In the genomic region with DNA sequence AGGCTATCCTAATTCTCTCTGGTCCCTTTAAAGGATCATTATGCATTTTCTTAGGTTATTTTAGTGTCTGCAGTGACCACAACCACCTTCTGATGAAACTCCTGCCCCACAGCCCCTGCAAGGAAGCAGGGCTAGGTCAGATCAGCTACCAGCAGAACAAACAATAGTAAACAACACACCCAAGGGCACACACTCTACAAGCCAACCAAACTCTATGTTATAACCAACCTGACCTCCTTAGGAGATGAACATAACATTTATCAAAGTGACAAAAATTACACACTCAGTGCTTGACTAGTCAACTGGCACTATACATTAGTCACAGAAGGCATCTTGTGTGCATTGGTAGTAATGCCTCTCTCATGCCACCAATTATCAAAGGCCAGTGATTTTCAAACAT, we compare ENCODE assay signal across 11 cellular contexts. TPM values are rescaled to one million over a fixed set of nuclear protein-coding genes. Genes with fewer than 3 reads are reported as not detected.
A peak's percentile ranks its signal among the peaks of the same experiment; 100 is the strongest.
DNase-seq lines count a peak whose midpoint lies in the region; ATAC-seq, FAIRE-seq and TF ChIP-seq lines count a peak whose summit lies in the region.
"Had no signal": no experiment of that assay in that cellular context is flagged by ENCODE, and none has a peak within 500 bp of the region (broad histone marks: within the 10 kb centered on the region; RNA-seq: fewer than 3 reads in every experiment).

No MANE protein-coding gene starts in this region.

- POLR2A ChIA-PET in CD8-positive, alpha-beta memory T cell (lab: Charles Lee): interaction anchor here (0.7 to 0.8 kb wide), 3 partner anchors 18 to 111 kb away, joined by 3 to 9 read pairs (median 6); a partner anchor contains a TSS
- POLR2A ChIA-PET in OCI-LY7 (lab: Charles Lee) (interaction anchor here (0.6 to 1.8 kb wide), 4 partner anchors 14 to 510 kb away, joined by 3 to 9 read pairs (median 3); no protein-coding TSS in a partner anchor), SK-N-SH (lab: Yijun Ruan, JAX) (no interaction called here)

- H3K9me3 ChIP-seq in CD8-positive, alpha-beta memory T cell (ENCODE audit: low read length): no peaks in the 10 kb centered on the region
- H3K9me3 ChIP-seq in OCI-LY1 (ENCODE audit: low read length): no peaks in the 10 kb centered on the region
- H3K9me3 ChIP-seq in OCI-LY7 (ENCODE audit: low read length): no peaks in the 10 kb centered on the region
- no peaks in the 10 kb centered on the region for H3K9me3 ChIP-seq in SK-N-SH

- H3K36me3 Mint-ChIP-seq in CD8-positive, alpha-beta memory T cell: peaks cover 14 to 54% (median 22%) of the 10 kb centered on the region in 3 donors
- peaks cover 18% of the 10 kb centered on the region for H3K36me3 Mint-ChIP-seq in memory B cell

- TF ChIP-seq CTCF in OCI-LY1 (IDR thresholded peaks at IDR 0.05; ENCODE audit: low read length): no peak
- TF ChIP-seq CTCF in OCI-LY7 (conservative IDR thresholded peaks at IDR 0.05; ENCODE audit: low read length): no peak
- no peak for TF ChIP-seq CTCF in SK-N-SH (IDR thresholded peaks at IDR 0.05)

- no peak for DNase-seq in CD8-positive, alpha-beta memory T cell
- no peak for DNase-seq in GM18507 (ENCODE audit: extremely low spot score, insufficient read length, low read depth)
- DNase-seq in memory B cell (ENCODE audit: low spot score in 2 of 2): no peak
- no peak for DNase-seq in OCI-LY7 (ENCODE audit: low spot score)
- DNase-seq in SK-N-SH: no peak
- no peak for DNase-seq in globus pallidus (ENCODE audit: low spot score)
- DNase-seq in hypothalamus (lab: John Stamatoyannopoulos, UW): no peak
- DNase-seq: activated naive CD4-positive, alpha-beta T cell treated with anti-CD3 and anti-CD28 coated beads, Interleukin-2, amount 10 ng/mL, durations not matched to agents 7 days and 5 days; OCI-M1 had no signal

- no peak overlapping the region for H3K4me3 ChIP-seq in CD8-positive, alpha-beta memory T cell (ENCODE audit: low read length)
- H3K4me3 ChIP-seq in OCI-LY1 (ENCODE audit: low read depth, low read length, poor library complexity, severe bottlenecking) (no peak overlapping the region), OCI-LY7 (ENCODE audit: low read depth, low read length, poor library complexity, severe bottlenecking) (no peak overlapping the region), SK-N-SH (ENCODE audit: low read depth in 2 of 2, low read length in 1 of 2) (no peak overlapping the region)

- intact Hi-C loops in OCI-LY7 (cut with micrococcal nuclease; ENCODE audit: unreplicated experiment): no loop called here

- peak overlapping the region in 7 of 8 donors; percentile 11 to 78 (median 67) for H3K27ac Mint-ChIP-seq in CD8-positive, alpha-beta memory T cell
- peak overlapping the region; percentile 39 for H3K27ac Mint-ChIP-seq in memory B cell
- H3K27ac Mint-ChIP-seq: activated naive CD4-positive, alpha-beta T cell treated with anti-CD3 and anti-CD28 coated beads, Interleukin-2, amount 10 ng/mL, durations not matched to agents 7 days and 5 days had no signal

- TF ChIP-seq RAD21 in SK-N-SH (IDR thresholded peaks at IDR 0.05; ENCODE audit: low read length): no peak

- H3F3A ChIP-seq in OCI-LY1 (ENCODE audit: insufficient read depth, low read length) (no peaks in the 10 kb centered on the region), SK-N-SH (replicated peaks; ENCODE audit: insufficient read depth) (no peaks in the 10 kb centered on the region)

- no peak for ATAC-seq in memory B cell (ENCODE audit: low read depth)

- H3K27ac ChIP-seq in CD8-positive, alpha-beta memory T cell (ENCODE audit: low read depth, low read length): no peak overlapping the region
- H3K27ac ChIP-seq in OCI-LY1 (ENCODE audit: low read depth, low read length, poor library complexity, severe bottlenecking) (peak overlapping the region; percentile 15), OCI-LY7 (ENCODE audit: low read depth, low read length, poor library complexity, severe bottlenecking) (no peak overlapping the region), SK-N-SH (ENCODE audit: low read depth in 2 of 2, low read length in 1 of 2) (no peak overlapping the region)
- H3K27ac ChIP-seq: C4-2B had no signal

- TF ChIP-seq EP300 in SK-N-SH (IDR thresholded peaks at IDR 0.05; ENCODE audit: borderline replicate concordance in 1 of 2, low read depth in 1 of 2, low read length in 1 of 2): no peak

- H3K9me3 Mint-ChIP-seq in CD8-positive, alpha-beta memory T cell: no peaks in the 10 kb centered on the region
- H3K9me3 Mint-ChIP-seq in memory B cell: peaks cover 1% of the 10 kb centered on the region
- H3K9me3 Mint-ChIP-seq: activated naive CD4-positive, alpha-beta T cell treated with anti-CD3 and anti-CD28 coated beads, Interleukin-2, amount 10 ng/mL, durations not matched to agents 7 days and 5 days had no signal

- FAIRE-seq in GM18507 (lab: Jason Lieb, UNC): peak; percentile 73

- H3K79me2 ChIP-seq in OCI-LY1 (ENCODE audit: insufficient read depth, low read length) (no peaks in the 10 kb centered on the region), OCI-LY7 (ENCODE audit: insufficient read depth, low read depth, low read length) (peaks cover 38% of the 10 kb centered on the region; the same call in 1 of the 2 replicates), SK-N-SH (ENCODE audit: insufficient read depth) (peaks cover 82% of the 10 kb centered on the region)

- BruUV-seq in OCI-LY7 (replicated peaks; lab: Mats Ljungman, UMichigan): no TSS peak

- H3K36me3 ChIP-seq in CD8-positive, alpha-beta memory T cell (ENCODE audit: insufficient read depth, low read length): no peaks in the 10 kb centered on the region
- H3K36me3 ChIP-seq in OCI-LY1 (ENCODE audit: insufficient read depth, low read length): peaks cover 14% of the 10 kb centered on the region; the same call in 1 of the 2 replicates
- H3K36me3 ChIP-seq in OCI-LY7 (ENCODE audit: insufficient read depth, low read length): peaks cover 36% of the 10 kb centered on the region
- H3K36me3 ChIP-seq in SK-N-SH (replicated peaks in 1 of 2; ENCODE audit: control insufficient read depth in 1 of 2, insufficient read depth in 2 of 2, low read length in 1 of 2): peaks cover 4 to 36% of the 10 kb centered on the region in 2 experiments

- H3K4me1 Mint-ChIP-seq in CD8-positive, alpha-beta memory T cell: peaks cover 63 to 80% (median 79%) of the 10 kb centered on the region in 3 donors
- H3K4me1 Mint-ChIP-seq in memory B cell: peaks cover 25% of the 10 kb centered on the region

- H3K4me1 ChIP-seq in CD8-positive, alpha-beta memory T cell (ENCODE audit: insufficient read depth, low read length): peaks cover 25% of the 10 kb centered on the region
- H3K4me1 ChIP-seq in OCI-LY1 (ENCODE audit: insufficient read depth, low read length, severe bottlenecking) (peaks cover 40% of the 10 kb centered on the region), OCI-LY7 (ENCODE audit: insufficient read depth, low read length, poor library complexity, severe bottlenecking) (peaks cover 46% of the 10 kb centered on the region), SK-N-SH (ENCODE audit: control insufficient read depth in 1 of 2, insufficient read depth in 2 of 2, low read depth in 1 of 2, low read length in 1 of 2) (no peaks in the 10 kb centered on the region)

- H3K27me3 ChIP-seq in CD8-positive, alpha-beta memory T cell (ENCODE audit: insufficient read depth, low read length, poor library complexity, severe bottlenecking): no peaks in the 10 kb centered on the region
- H3K27me3 ChIP-seq in OCI-LY1 (ENCODE audit: insufficient read depth, low read length) (no peaks in the 10 kb centered on the region), SK-N-SH (ENCODE audit: insufficient read depth) (no peaks in the 10 kb centered on the region)

- H4K20me1 ChIP-seq in OCI-LY1 (ENCODE audit: insufficient read depth, low read length): no peaks in the 10 kb centered on the region
- H4K20me1 ChIP-seq in OCI-LY7 (ENCODE audit: insufficient read depth, low read length): no peaks in the 10 kb centered on the region
- H4K20me1 ChIP-seq in SK-N-SH (ENCODE audit: insufficient read depth): peaks cover 18% of the 10 kb centered on the region

- no peak overlapping the region for H2AFZ ChIP-seq in OCI-LY1 (ENCODE audit: low read length)
- H2AFZ ChIP-seq in OCI-LY7 (ENCODE audit: low read length): no peak overlapping the region
- no peak overlapping the region for H2AFZ ChIP-seq in SK-N-SH (ENCODE audit: low read depth)

- H3K9ac ChIP-seq in OCI-LY1 (ENCODE audit: low read length) (no peak overlapping the region), SK-N-SH (no peak overlapping the region)

- H3K9me2 ChIP-seq in OCI-LY1 (ENCODE audit: low read depth, low read length) (no peaks in the 10 kb centered on the region), OCI-LY7 (ENCODE audit: insufficient read depth, low read length) (no peaks in the 10 kb centered on the region), SK-N-SH (no peaks in the 10 kb centered on the region)

- no peaks in the 10 kb centered on the region for H3K27me3 Mint-ChIP-seq in CD8-positive, alpha-beta memory T cell
- H3K27me3 Mint-ChIP-seq in memory B cell: no peaks in the 10 kb centered on the region
- H3K27me3 Mint-ChIP-seq: activated naive CD4-positive, alpha-beta T cell treated with anti-CD3 and anti-CD28 coated beads, Interleukin-2, amount 10 ng/mL, durations not matched to agents 7 days and 5 days had no signal

- CTCF ChIA-PET in CD8-positive, alpha-beta memory T cell (lab: Charles Lee): interaction anchor here (1.5 kb wide), 1 partner anchor 16 kb away, joined by 5 read pairs; no protein-coding TSS in a partner anchor
- CTCF ChIA-PET in OCI-LY7 (lab: Charles Lee; ENCODE audit: unreplicated experiment) (no interaction called here), SK-N-SH (lab: Yijun Ruan, JAX) (no interaction called here)

- H3K4me2 ChIP-seq in OCI-LY1 (ENCODE audit: low read length) (no peak overlapping the region), OCI-LY7 (ENCODE audit: low read length) (no peak overlapping the region; the same call in 1 of the 2 replicates), SK-N-SH (no peak overlapping the region)

- peak overlapping the region in 2 of 7 donors; percentile 3 to 12 for H3K4me3 Mint-ChIP-seq in CD8-positive, alpha-beta memory T cell
- no peak overlapping the region for H3K4me3 Mint-ChIP-seq in memory B cell
- H3K4me3 Mint-ChIP-seq: activated naive CD4-positive, alpha-beta T cell treated with anti-CD3 and anti-CD28 coated beads, Interleukin-2, amount 10 ng/mL, durations not matched to agents 7 days and 5 days had no signal

TF ChIP-seq in SK-N-SH, 30 proteins besides CTCF, POLR2A, EP300 and RAD21 (continues in another document):
- TF ChIP-seq MEF2A (IDR thresholded peaks at IDR 0.05; ENCODE audit: borderline replicate concordance, low read depth) (no peak), EZH2phosphoT487 (IDR thresholded peaks at IDR 0.05; ENCODE audit: borderline replicate concordance, low read depth) (no peak)

RNA-seq across cellular contexts. Expression of a gene that starts 17.3 kb away (rescaled TPM):
- total RNA-seq in CD8-positive, alpha-beta memory T cell: 10 to 100 TPM; 12.5 to 15.5 TPM
- polyA plus RNA-seq in CD8-positive, alpha-beta memory T cell: 45.0 TPM
- total RNA-seq in OCI-LY7 (2014; rRNA removed; shearing (Covaris generic)): 15.9 and 25.5 TPM in 2 replicates
- total RNA-seq in OCI-LY7 (2022): 30.0 and 34.6 TPM in 2 replicates
- polyA plus RNA-seq in SK-N-SH (2012; rRNA removed): 5.8 and 9.7 TPM in 2 replicates
- 6.4 and 6.6 TPM in 2 replicates for polyA plus RNA-seq in SK-N-SH (2012; cell fraction: cytosol; rRNA removed)
- polyA plus RNA-seq in SK-N-SH (2012; cell fraction: nucleus; rRNA removed): 3.9 and 9.9 TPM in 2 replicates
